ENCODE assay signal across 19 cellular contexts in the genomic region with DNA sequence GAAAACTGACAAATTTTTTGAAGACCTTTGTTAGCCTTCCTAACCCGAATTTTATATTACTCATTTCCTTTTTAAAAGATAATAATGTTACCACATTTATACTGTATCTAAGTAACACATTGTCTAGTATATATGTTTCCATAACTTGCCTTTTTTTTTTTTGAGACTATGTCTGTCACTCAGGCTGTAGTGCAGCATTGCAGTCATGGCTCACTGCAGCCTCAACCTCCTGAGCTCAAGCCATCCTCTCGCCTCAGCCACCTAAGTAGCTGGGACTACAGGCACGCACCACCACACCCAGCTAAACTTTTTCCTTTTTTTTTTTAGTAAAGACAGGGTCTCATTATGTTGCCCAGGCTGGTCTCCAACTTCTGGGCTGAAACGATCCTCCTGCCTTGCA. TPM values are rescaled to one million over a fixed set of nuclear protein-coding genes. Genes with fewer than 3 reads are reported as not detected.
A peak's percentile ranks its signal among the peaks of the same experiment; 100 is the strongest.
DNase-seq lines count a peak whose midpoint lies in the region; ATAC-seq lines count a peak whose summit lies in the region.
"Had no signal": no experiment of that assay in that cellular context is flagged by ENCODE, and none has a peak within 500 bp of the region (broad histone marks: within the 10 kb centered on the region; RNA-seq: fewer than 3 reads in every experiment).

No MANE protein-coding gene starts in this region.

- no peaks in the 10 kb centered on the region for H3K27me3 Mint-ChIP-seq in activated CD4-positive, alpha-beta T cell treated with anti-CD3 and anti-CD28 coated beads for 36 hours
- H3K27me3 Mint-ChIP-seq in activated naive CD4-positive, alpha-beta T cell treated with anti-CD3 and anti-CD28 coated beads for 36 hours (ENCODE audit: low read depth) = no peaks in the 10 kb centered on the region
- H3K27me3 Mint-ChIP-seq in activated naive CD8-positive, alpha-beta T cell treated with anti-CD3 and anti-CD28 coated beads, Interleukin-2, amount 10 ng/mL, durations not matched to agents 7 days and 5 days = no peaks in the 10 kb centered on the region

- CTCF ChIA-PET in activated CD4-positive, alpha-beta T cell treated with anti-CD3 and anti-CD28 coated beads for 36 hours (lab: Charles Lee) = interaction anchor here (1.1 kb wide), 1 partner anchor 12 kb away, joined by 3 read pairs; no protein-coding TSS in a partner anchor
- CTCF ChIA-PET in activated naive CD4-positive, alpha-beta T cell treated with anti-CD3 and anti-CD28 coated beads for 36 hours (lab: Charles Lee) = no interaction called here

- no peaks in the 10 kb centered on the region for H3K9me3 Mint-ChIP-seq in activated CD4-positive, alpha-beta T cell treated with anti-CD3 and anti-CD28 coated beads for 36 hours (ENCODE audit: low read depth)
- H3K9me3 Mint-ChIP-seq in activated naive CD4-positive, alpha-beta T cell treated with anti-CD3 and anti-CD28 coated beads for 36 hours = no peaks in the 10 kb centered on the region
- no peaks in the 10 kb centered on the region for H3K9me3 Mint-ChIP-seq in activated naive CD8-positive, alpha-beta T cell treated with anti-CD3 and anti-CD28 coated beads, Interleukin-2, amount 10 ng/mL, durations not matched to agents 7 days and 5 days

- DNase-seq in activated CD4-positive, alpha-beta T cell treated with anti-CD3 and anti-CD28 coated beads for 36 hours = no peak
- no peak for DNase-seq in activated CD4-positive, alpha-beta T cell treated with anti-CD3 and anti-CD28 coated beads for 1 hour
- no peak for DNase-seq in activated naive CD4-positive, alpha-beta T cell treated with anti-CD3 and anti-CD28 coated beads for 36 hours
- DNase-seq in activated naive CD4-positive, alpha-beta T cell treated with Interleukin-2 at 50 U/mL for 16 hours = no peak
- no peak for DNase-seq in activated naive CD8-positive, alpha-beta T cell treated with anti-CD3 and anti-CD28 coated beads, Interleukin-2, amount 10 ng/mL, durations not matched to agents 7 days and 5 days
- no peak for DNase-seq in HT-29 (ENCODE audit: low spot score)
- no peak for DNase-seq in stimulated activated CD4-positive, alpha-beta T cell treated with anti-CD3 and anti-CD28 coated beads, Interleukin-4, amount 100 ng/mL, for 1 hour
- DNase-seq: 8988T, COR-L47, DMS 273 treated with DMSO at 0.1 percent for 48 hours, DND-41, KBM-7, NCI-H1105, NCI-H2081, NCI-H2171 treated with DMSO at 0.1 percent for 48 hours, NCI-H446, NCI-H69 had no signal

- peak overlapping the region; percentile 67 for H3K27ac Mint-ChIP-seq in activated CD4-positive, alpha-beta T cell treated with anti-CD3 and anti-CD28 coated beads for 36 hours
- peak overlapping the region; percentile 68 for H3K27ac Mint-ChIP-seq in activated naive CD4-positive, alpha-beta T cell treated with anti-CD3 and anti-CD28 coated beads for 36 hours
- H3K27ac Mint-ChIP-seq in activated naive CD8-positive, alpha-beta T cell treated with anti-CD3 and anti-CD28 coated beads, Interleukin-2, amount 10 ng/mL, durations not matched to agents 7 days and 5 days = peak overlapping the region; percentile 19
- H3K27ac Mint-ChIP-seq: CD14-positive monocyte had no signal

- peak; percentile 53 for ATAC-seq in activated CD4-positive, alpha-beta T cell treated with anti-CD3 and anti-CD28 coated beads for 36 hours
- no peak for ATAC-seq in activated naive CD8-positive, alpha-beta T cell treated with anti-CD3 and anti-CD28 coated beads, Interleukin-2, amount 10 ng/mL, durations not matched to agents 7 days and 5 days (ENCODE audit: low read depth)
- no peak for ATAC-seq in esophagus mucosa

- intact Hi-C loops in activated CD4-positive, alpha-beta T cell treated with anti-CD3 and anti-CD28 coated beads for 36 hours (cut with DNase I, micrococcal nuclease) = no loop called here
- intact Hi-C loops in activated naive CD4-positive, alpha-beta T cell treated with anti-CD3 and anti-CD28 coated beads for 36 hours (cut with micrococcal nuclease) = loop anchor here (1.0 kb wide), 1 partner anchor 17 kb away; no protein-coding TSS in a partner anchor

- peaks cover 17% of the 10 kb centered on the region for H3K4me1 Mint-ChIP-seq in activated CD4-positive, alpha-beta T cell treated with anti-CD3 and anti-CD28 coated beads for 36 hours
- H3K4me1 Mint-ChIP-seq in activated naive CD4-positive, alpha-beta T cell treated with anti-CD3 and anti-CD28 coated beads for 36 hours (ENCODE audit: low read depth) = peaks cover 20% of the 10 kb centered on the region
- H3K4me1 Mint-ChIP-seq in activated naive CD8-positive, alpha-beta T cell treated with anti-CD3 and anti-CD28 coated beads, Interleukin-2, amount 10 ng/mL, durations not matched to agents 7 days and 5 days = peaks cover 5% of the 10 kb centered on the region
- H3K4me1 Mint-ChIP-seq: CD14-positive monocyte had no signal

- POLR2A ChIA-PET in activated CD4-positive, alpha-beta T cell treated with anti-CD3 and anti-CD28 coated beads for 36 hours (lab: Charles Lee) = interaction anchor here (1.4 kb wide), 1 partner anchor 8 kb away, joined by 7 read pairs; no protein-coding TSS in a partner anchor
- POLR2A ChIA-PET in activated naive CD8-positive, alpha-beta T cell treated with anti-CD3 and anti-CD28 coated beads, Interleukin-2, amount 10 ng/mL, durations not matched to agents 7 days and 5 days (lab: Charles Lee) = interaction anchor here (0.7 kb wide), 1 partner anchor 12 kb away, joined by 3 read pairs; no protein-coding TSS in a partner anchor

- peaks cover 74% of the 10 kb centered on the region for H3K36me3 Mint-ChIP-seq in activated CD4-positive, alpha-beta T cell treated with anti-CD3 and anti-CD28 coated beads for 36 hours (ENCODE audit: low read depth)
- H3K36me3 Mint-ChIP-seq in activated naive CD4-positive, alpha-beta T cell treated with anti-CD3 and anti-CD28 coated beads for 36 hours (ENCODE audit: low read depth) = peaks cover 67% of the 10 kb centered on the region
- H3K36me3 Mint-ChIP-seq in activated naive CD8-positive, alpha-beta T cell treated with anti-CD3 and anti-CD28 coated beads, Interleukin-2, amount 10 ng/mL, durations not matched to agents 7 days and 5 days = peaks cover 50% of the 10 kb centered on the region

- H3K4me3 Mint-ChIP-seq in activated CD4-positive, alpha-beta T cell treated with anti-CD3 and anti-CD28 coated beads for 36 hours = no peak overlapping the region
- H3K4me3 Mint-ChIP-seq in activated naive CD4-positive, alpha-beta T cell treated with anti-CD3 and anti-CD28 coated beads for 36 hours = no peak overlapping the region
- no peak overlapping the region for H3K4me3 Mint-ChIP-seq in activated naive CD8-positive, alpha-beta T cell treated with anti-CD3 and anti-CD28 coated beads, Interleukin-2, amount 10 ng/mL, durations not matched to agents 7 days and 5 days
- H3K4me3 Mint-ChIP-seq: CD14-positive monocyte had no signal

RNA-seq across cellular contexts. Expression of gene ZNFX1, which starts 18.6 kb away (rescaled TPM):
- total RNA-seq in activated CD4-positive, alpha-beta T cell treated with anti-CD3 and anti-CD28 coated beads for 36 hours = 10 to 100 TPM; 36.4 to 43.8 TPM
- 10 to 100 TPM; 18.2 to 19.0 TPM for total RNA-seq in activated naive CD4-positive, alpha-beta T cell treated with anti-CD3 and anti-CD28 coated beads for 36 hours
- 10 to 100 TPM; 64.2 to 66.6 TPM for total RNA-seq in activated naive CD8-positive, alpha-beta T cell treated with anti-CD3 and anti-CD28 coated beads, Interleukin-2, amount 10 ng/mL, durations not matched to agents 7 days and 5 days
- total RNA-seq in HT-29 (2014; rRNA removed; shearing (Covaris generic)) = 26.3 and 30.5 TPM in 2 replicates
- total RNA-seq in esophagus mucosa = 10.7 TPM

RNA-seq across cellular contexts. Expression of gene DDX27, which starts 40.1 kb away (rescaled TPM):
- total RNA-seq in activated CD4-positive, alpha-beta T cell treated with anti-CD3 and anti-CD28 coated beads for 36 hours = 10 to 100 TPM; 48.5 to 54.0 TPM
- total RNA-seq in activated naive CD4-positive, alpha-beta T cell treated with anti-CD3 and anti-CD28 coated beads for 36 hours = 10 to 100 TPM; 40.6 to 41.2 TPM
- 10 to 100 TPM; 46.1 to 47.6 TPM for total RNA-seq in activated naive CD8-positive, alpha-beta T cell treated with anti-CD3 and anti-CD28 coated beads, Interleukin-2, amount 10 ng/mL, durations not matched to agents 7 days and 5 days
- 75.5 and 85.9 TPM in 2 replicates for total RNA-seq in HT-29 (2014; rRNA removed; shearing (Covaris generic))
- total RNA-seq in esophagus mucosa = 24.7 TPM
